Comparison of ENCODE assay signal across 1 cellular context in the genomic region with DNA sequence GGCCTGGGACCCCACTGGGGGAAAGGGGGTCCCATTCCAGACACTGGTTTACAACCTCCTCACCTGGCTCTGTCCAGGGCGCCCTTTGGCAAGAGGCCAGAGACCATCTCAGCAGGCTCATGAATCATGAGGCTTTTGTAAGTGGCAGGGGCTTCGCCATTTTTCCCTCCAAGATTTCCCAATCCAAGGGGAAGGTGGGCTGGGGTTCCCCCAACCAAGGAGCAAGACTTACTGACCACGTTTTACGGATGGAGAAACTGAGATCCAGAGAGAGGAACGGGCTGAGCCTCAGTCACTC.
TF ChIP-seq lines count a peak whose summit lies in the region.

No MANE protein-coding gene starts in this region.

TF ChIP-seq in IMR-90, 13 proteins besides CTCF, POLR2A, EP300 and RAD21:
- no peak for TF ChIP-seq CHD1 (IDR thresholded peaks at IDR 0.05; ENCODE audit: low read depth, low read length)
- no peak for TF ChIP-seq NFE2L2 (IDR thresholded peaks at IDR 0.05; ENCODE audit: low read depth, low read length)
- TF ChIP-seq RCOR1 (IDR thresholded peaks at IDR 0.05; ENCODE audit: insufficient replicate concordance, low read length) = no peak
- TF ChIP-seq, protein P1, sequence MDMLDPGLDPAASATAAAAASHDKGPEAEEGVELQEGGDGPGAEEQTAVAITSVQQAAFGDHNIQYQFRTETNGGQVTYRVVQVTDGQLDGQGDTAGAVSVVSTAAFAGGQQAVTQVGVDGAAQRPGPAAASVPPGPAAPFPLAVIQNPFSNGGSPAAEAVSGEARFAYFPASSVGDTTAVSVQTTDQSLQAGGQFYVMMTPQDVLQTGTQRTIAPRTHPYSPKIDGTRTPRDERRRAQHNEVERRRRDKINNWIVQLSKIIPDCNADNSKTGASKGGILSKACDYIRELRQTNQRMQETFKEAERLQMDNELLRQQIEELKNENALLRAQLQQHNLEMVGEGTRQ (IDR thresholded peaks at IDR 0.05; ENCODE audit: low read depth, low read length) = no peak
- TF ChIP-seq FOS (IDR thresholded peaks at IDR 0.05; ENCODE audit: low read depth, low read length) = no peak
- no peak for TF ChIP-seq MAZ (IDR thresholded peaks at IDR 0.05; ENCODE audit: borderline replicate concordance, low read depth, low read length)
- TF ChIP-seq MXI1 (IDR thresholded peaks at IDR 0.05; ENCODE audit: borderline replicate concordance, low read depth, low read length) = no peak
